Comparison of ENCODE assay signal across 1 cellular context in genomic region chr12:53048033-53048779, GRCh38.
TF ChIP-seq lines count a peak whose summit lies in the region.

No MANE protein-coding gene starts in this region.

TF ChIP-seq in endothelial cell of umbilical vein, 7 proteins besides CTCF, POLR2A, EP300 and RAD21:
- TF ChIP-seq, protein P1, sequence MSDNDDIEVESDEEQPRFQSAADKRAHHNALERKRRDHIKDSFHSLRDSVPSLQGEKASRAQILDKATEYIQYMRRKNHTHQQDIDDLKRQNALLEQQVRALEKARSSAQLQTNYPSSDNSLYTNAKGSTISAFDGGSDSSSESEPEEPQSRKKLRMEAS (IDR thresholded peaks at IDR 0.05; ENCODE audit: insufficient read depth, insufficient read length), result no peak
- no peak for TF ChIP-seq GATA2 (IDR thresholded peaks at IDR 0.05; ENCODE audit: insufficient read depth, insufficient read length, low read depth, low read length)
- no peak for TF ChIP-seq JUN (IDR thresholded peaks at IDR 0.05; ENCODE audit: borderline replicate concordance, insufficient read depth, insufficient read length, low read depth)
- no peak for TF ChIP-seq MYC (IDR thresholded peaks at IDR 0.05; ENCODE audit: low read depth, low read length)
- no peak for TF ChIP-seq EZH2 (IDR thresholded peaks at IDR 0.05; ENCODE audit: borderline replicate concordance, low read depth, low read length, severe bottlenecking)
- peak; percentile 27 for TF ChIP-seq POLR2AphosphoS5 (IDR thresholded peaks at IDR 0.05; ENCODE audit: insufficient read depth, low read depth, low read length)
TF ChIP-seq in endothelial cell of umbilical vein: peak in this region for 1.
